ENCODE assay signal across 26 cellular contexts in the genomic region with DNA sequence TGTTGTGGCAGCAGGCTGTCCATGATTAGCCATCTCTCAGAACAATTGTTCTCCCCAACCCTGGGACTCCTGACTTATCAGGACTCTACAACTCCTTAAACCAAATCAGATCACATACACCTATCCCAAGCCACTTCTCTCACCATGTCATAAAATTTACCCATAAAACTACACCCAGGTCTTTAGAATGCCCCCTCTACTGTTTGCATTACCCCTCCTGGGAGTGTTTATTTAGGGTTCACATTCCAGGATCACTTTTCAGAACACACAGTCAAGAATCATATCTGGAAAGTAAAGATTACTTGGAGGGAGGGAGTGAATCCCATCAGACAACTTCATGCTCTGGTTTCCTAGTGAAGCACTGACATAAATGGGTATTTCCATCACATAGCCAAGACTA. TPM values are rescaled to one million over a fixed set of nuclear protein-coding genes. Genes with fewer than 3 reads are reported as not detected.
"Had no signal": no experiment of that assay in that cellular context is flagged by ENCODE, and none has a peak within 500 bp of the region (broad histone marks: within the 10 kb centered on the region; RNA-seq: fewer than 3 reads in every experiment).

No MANE protein-coding gene starts in this region.

- H3K27me3 Mint-ChIP-seq: stimulated activated memory B cell treated with anti-CD40 and anti-IgM and Interleukin-4, amounts not matched to agents 10 μg/mL and 1 μg/mL and 100 μg/mL, for 72 hours had no signal

- H3K36me3 Mint-ChIP-seq: naive thymus-derived CD8-positive, alpha-beta T cell; neural progenitor cell; stimulated activated memory B cell treated with anti-CD40 and anti-IgM and Interleukin-4, amounts not matched to agents 10 μg/mL and 1 μg/mL and 100 μg/mL, for 72 hours had no signal

- ATAC-seq: left cardiac atrium; naive thymus-derived CD8-positive, alpha-beta T cell; psoas muscle; right lobe of liver; stimulated activated memory B cell treated with anti-CD40 and anti-IgM and Interleukin-4, amounts not matched to agents 10 μg/mL and 1 μg/mL and 100 μg/mL, for 72 hours; stimulated activated naive CD8-positive, alpha-beta T cell treated with anti-CD3 and anti-CD28 coated beads, Interleukin-15, amount 100 ng/mL, for 72 hours had no signal

- H3K27ac ChIP-seq: left ventricle myocardium inferior, neural progenitor cell, neutrophil, parathyroid adenoma, psoas muscle, right lobe of liver, tibial nerve, upper lobe of left lung, vagina had no signal

- H3K9ac ChIP-seq: neural progenitor cell, parathyroid adenoma had no signal

- H3K4me1 ChIP-seq: left ventricle myocardium inferior, neural progenitor cell, parathyroid adenoma, psoas muscle, tibial nerve, upper lobe of left lung, vagina had no signal

- H3K4me1 Mint-ChIP-seq: naive thymus-derived CD8-positive, alpha-beta T cell; nephron; neural progenitor cell; stimulated activated naive CD8-positive, alpha-beta T cell treated with anti-CD3 and anti-CD28 coated beads, Interleukin-15, amount 100 ng/mL, for 72 hours had no signal

- H3K4me3 ChIP-seq: left ventricle myocardium inferior, lung, neural progenitor cell, psoas muscle, right lobe of liver, smooth muscle cell, tibial nerve, upper lobe of left lung, vagina had no signal

- H3K9me3 ChIP-seq: neutrophil, psoas muscle, right lobe of liver, vagina had no signal

- H3K9me3 Mint-ChIP-seq: nephron; neural progenitor cell; stimulated activated memory B cell treated with anti-CD40 and anti-IgM and Interleukin-4, amounts not matched to agents 10 μg/mL and 1 μg/mL and 100 μg/mL, for 72 hours; stimulated activated naive CD8-positive, alpha-beta T cell treated with anti-CD3 and anti-CD28 coated beads, Interleukin-15, amount 100 ng/mL, for 72 hours had no signal

- H3K27me3 ChIP-seq: right lobe of liver, tibial nerve, upper lobe of left lung, vagina had no signal

- H3K36me3 ChIP-seq: left ventricle myocardium inferior, neural progenitor cell, neutrophil, right lobe of liver, tibial nerve, upper lobe of left lung, vagina had no signal

- DNase-seq: hippocampal formation; kidney glomerular epithelial cell; left cardiac atrium; left ventricle myocardium inferior; midbrain; naive thymus-derived CD8-positive, alpha-beta T cell; occipital lobe; psoas muscle; right lobe of liver; stimulated activated CD4-positive, alpha-beta T cell treated with anti-CD3 and anti-CD28 coated beads, Interleukin-1b, Interleukin-23, amount 100 ng/mL, for 48 hours; stimulated activated CD4-positive, alpha-beta T cell treated with anti-CD3 and anti-CD28 coated beads, Interleukin-2, amount 100 ng/mL, for 48 hours; stimulated activated CD4-positive, alpha-beta T cell treated with anti-CD3 and anti-CD28 coated beads, Interleukin-4, amount 100 ng/mL, for 4 hours; stimulated activated CD8-positive, alpha-beta memory T cell treated with anti-CD3 and anti-CD28 coated beads, Interleukin-4, amount 100 ng/mL, for 48 hours; stimulated activated naive CD4-positive, alpha-beta T cell treated with Interleukin-2 at 50 U/mL for 16 hours; stimulated activated naive CD8-positive, alpha-beta T cell treated with anti-CD3 and anti-CD28 coated beads, Interleukin-15, amount 100 ng/mL, for 72 hours; substantia nigra; upper lobe of left lung had no signal

- H3K79me2 ChIP-seq: parathyroid adenoma had no signal

- H3K4me3 Mint-ChIP-seq: naive thymus-derived CD8-positive, alpha-beta T cell; nephron; neural progenitor cell; stimulated activated memory B cell treated with anti-CD40 and anti-IgM and Interleukin-4, amounts not matched to agents 10 μg/mL and 1 μg/mL and 100 μg/mL, for 72 hours; stimulated activated naive CD8-positive, alpha-beta T cell treated with anti-CD3 and anti-CD28 coated beads, Interleukin-15, amount 100 ng/mL, for 72 hours had no signal

- H2AFZ ChIP-seq: neural progenitor cell, parathyroid adenoma had no signal

- H3K27ac Mint-ChIP-seq: naive thymus-derived CD8-positive, alpha-beta T cell; nephron; neural progenitor cell; stimulated activated memory B cell treated with anti-CD40 and anti-IgM and Interleukin-4, amounts not matched to agents 10 μg/mL and 1 μg/mL and 100 μg/mL, for 72 hours; stimulated activated naive CD8-positive, alpha-beta T cell treated with anti-CD3 and anti-CD28 coated beads, Interleukin-15, amount 100 ng/mL, for 72 hours had no signal

- H3K4me2 ChIP-seq: neural progenitor cell, smooth muscle cell had no signal

RNA-seq across cellular contexts. Expression of a gene that starts 7.1 kb away (rescaled TPM):
- total RNA-seq: left ventricle myocardium inferior had no signal
